ENCODE assay signal across 8 cellular contexts in genomic region chr6:72740135-72740534, GRCh38.
DNase-seq lines count a peak whose midpoint lies in the region; ATAC-seq lines count a peak whose summit lies in the region.

No MANE protein-coding gene starts in this region.

- no peak for DNase-seq in activated naive CD4-positive, alpha-beta T cell treated with anti-CD3 and anti-CD28 coated beads, Interleukin-2, amount 50 U/mL, for 72 hours (ENCODE audit: low spot score in 2 of 2)
- no peak for DNase-seq in activated naive CD4-positive, alpha-beta T cell treated with anti-CD3 and anti-CD28 coated beads, Interleukin-2, amount 50 U/mL, for 16 hours
- DNase-seq in ACHN (no peak), NCI-H2196 (lab: John Stamatoyannopoulos, UW; ENCODE audit: unreplicated experiment) (no peak), NCI-H2081 treated with DMSO at 0.1 percent for 48 hours (lab: John Stamatoyannopoulos, UW) (no peak), substantia nigra (lab: John Stamatoyannopoulos, UW) (no peak)

- peaks cover 0 to 8% of the 10 kb centered on the region in 2 donors for H3K36me3 Mint-ChIP-seq in activated naive CD4-positive, alpha-beta T cell treated with anti-CD3 and anti-CD28 coated beads, Interleukin-2, amount 50 U/mL, for 72 hours

- no peak overlapping the region for H3K27ac ChIP-seq in substantia nigra (ENCODE audit: low read depth, low read length, poor library complexity, severe bottlenecking)

- in situ Hi-C loops in ACHN (cut with HindIII; ENCODE audit: low pct_ligation_motif_present, low pct_unique_long_range_greater_than_20kb, low sequenced_read_pairs): no loop called here

- H3K9me3 Mint-ChIP-seq in activated naive CD4-positive, alpha-beta T cell treated with anti-CD3 and anti-CD28 coated beads, Interleukin-2, amount 50 U/mL, for 72 hours: no peaks in the 10 kb centered on the region

- peak; percentile 67 to 78 for ATAC-seq in activated naive CD4-positive, alpha-beta T cell treated with anti-CD3 and anti-CD28 coated beads, Interleukin-2, amount 50 U/mL, for 72 hours
- ATAC-seq in HG02588 (IDR thresholded peaks at IDR 0.05; ENCODE audit: unreplicated experiment) (peak; percentile 93), HG03565 (IDR thresholded peaks at IDR 0.05; ENCODE audit: unreplicated experiment) (peak; percentile 85)

- H3K27ac Mint-ChIP-seq in activated naive CD4-positive, alpha-beta T cell treated with anti-CD3 and anti-CD28 coated beads, Interleukin-2, amount 50 U/mL, for 72 hours: peak overlapping the region; percentile 23 to 70
